In the genomic region with DNA sequence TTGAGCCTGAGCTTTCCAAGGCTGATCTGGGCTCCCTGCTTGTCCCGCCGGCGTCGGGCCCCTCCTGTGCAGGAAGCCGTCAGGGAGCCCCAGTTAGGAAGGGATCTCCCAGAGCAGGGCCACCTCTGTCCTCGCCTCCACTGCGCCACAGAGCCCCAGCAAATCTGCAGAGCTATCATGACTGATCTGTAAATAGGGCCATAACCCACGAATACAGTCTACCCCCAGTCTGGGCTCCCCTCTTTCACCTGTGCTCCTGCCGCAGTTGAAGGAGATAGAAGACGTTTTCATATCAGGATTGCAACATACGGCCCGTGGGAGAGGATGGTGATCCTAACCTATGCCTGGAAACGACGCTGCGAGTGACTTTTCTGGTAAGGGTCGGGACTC, we compare ENCODE assay signal across 11 cellular contexts.
A peak's percentile ranks its signal among the peaks of the same experiment; 100 is the strongest.
DNase-seq lines count a peak whose midpoint lies in the region; ATAC-seq, FAIRE-seq and TF ChIP-seq lines count a peak whose summit lies in the region.
"Had no signal": no experiment of that assay in that cellular context is flagged by ENCODE, and none has a peak within 500 bp of the region (broad histone marks: within the 10 kb centered on the region; RNA-seq: fewer than 3 reads in every experiment).

No MANE protein-coding gene starts in this region.

- intact Hi-C loops in HepG2 (cut with micrococcal nuclease; ENCODE audit: unreplicated experiment): no loop called here

- peak overlapping the region; percentile 72 for H3K4me2 ChIP-seq in HepG2 (ENCODE audit: low read depth, low read length)

- H2AFZ ChIP-seq in HepG2 (ENCODE audit: low read length): no peak overlapping the region

- no peaks in the 10 kb centered on the region for H4K20me1 ChIP-seq in HepG2 (ENCODE audit: insufficient read depth, low read length)

- FAIRE-seq in HepG2 (lab: Jason Lieb, UNC): no peak

- TF ChIP-seq RAD21 in HepG2 (CRISPR knock-in tag; IDR thresholded peaks at IDR 0.05): no peak

- no peak for TF ChIP-seq POLR2A in HepG2 (IDR thresholded peaks at IDR 0.05; ENCODE audit: insufficient read depth in 1 of 2, low read depth in 2 of 2, low read length in 2 of 2)

- in situ Hi-C loops in HepG2 (cut with HindIII; ENCODE audit: extremely low pct_ligation_motif_present, low pct_unique_long_range_greater_than_20kb): no loop called here

- peak overlapping the region; percentile 82 for H3K4me3 Mint-ChIP-seq in activated T-cell treated with anti-CD3 and anti-CD28 coated beads, Interleukin-2, amount 50 U/mL, for 4 hours
- peak overlapping the region; percentile 84 for H3K4me3 Mint-ChIP-seq in activated T-helper 17 cell treated with anti-CD3 and anti-CD28 coated beads, Interleukin-2, amount 50 U/mL, for 72 hours

- WGBS in HepG2 (ENCODE audit: low lambda C conversion rate): 77% methylated on average over 8 of the region's 16 CpGs
- 96% methylated on average over 16 of the region's 16 CpGs for WGBS in thymus

- TF ChIP-seq CTCF in HepG2 (CRISPR knock-in tag; IDR thresholded peaks at IDR 0.05): no peak

- H3K9ac ChIP-seq in HepG2 (ENCODE audit: insufficient read depth, low read depth, low read length): peak overlapping the region; percentile 36; the same call in 1 of the 2 replicates

- H3K4me1 Mint-ChIP-seq in activated T-cell treated with anti-CD3 and anti-CD28 coated beads, Interleukin-2, amount 50 U/mL, for 4 hours (ENCODE audit: low read depth): peaks cover 42% of the 10 kb centered on the region
- peaks cover 17% of the 10 kb centered on the region for H3K4me1 Mint-ChIP-seq in activated T-helper 17 cell treated with anti-CD3 and anti-CD28 coated beads, Interleukin-2, amount 50 U/mL, for 72 hours

- no peaks in the 10 kb centered on the region for H3K27me3 Mint-ChIP-seq in activated T-cell treated with anti-CD3 and anti-CD28 coated beads, Interleukin-2, amount 50 U/mL, for 4 hours (ENCODE audit: low read depth)
- H3K27me3 Mint-ChIP-seq in activated T-helper 17 cell treated with anti-CD3 and anti-CD28 coated beads, Interleukin-2, amount 50 U/mL, for 72 hours: no peaks in the 10 kb centered on the region

- H3K27me3 ChIP-seq in HepG2 (ENCODE audit: control insufficient read depth in 1 of 2, insufficient read depth in 2 of 2, low read length in 2 of 2): peaks cover 1 to 10% of the 10 kb centered on the region in 2 experiments; a peak in 3 of 5 replicates
- no peaks in the 10 kb centered on the region for H3K27me3 ChIP-seq in thymus (ENCODE audit: control insufficient read depth, insufficient read depth)
- H3K27me3 ChIP-seq: MG63 had no signal

- no peak overlapping the region for H3K27ac ChIP-seq in HepG2 (ENCODE audit: extremely low read length, insufficient read depth, low read length)
- peak overlapping the region; percentile 93 for H3K27ac ChIP-seq in thymus (ENCODE audit: low read depth)
- H3K27ac ChIP-seq: SK-N-MC had no signal

- H3K36me3 Mint-ChIP-seq in activated T-cell treated with anti-CD3 and anti-CD28 coated beads, Interleukin-2, amount 50 U/mL, for 4 hours (ENCODE audit: insufficient read depth): peaks cover 20% of the 10 kb centered on the region
- H3K36me3 Mint-ChIP-seq in activated T-helper 17 cell treated with anti-CD3 and anti-CD28 coated beads, Interleukin-2, amount 50 U/mL, for 72 hours (ENCODE audit: low read depth): no peaks in the 10 kb centered on the region

- BruUV-seq in HepG2 (replicated peaks; lab: Mats Ljungman, UMichigan): no TSS peak

- CTCF ChIA-PET in HepG2 (lab: Yijun Ruan, JAX; ENCODE audit: low intra/inter-chr PET ratio, low total read pairs): no interaction called here

- H3K36me3 ChIP-seq in HepG2 (replicated peaks in 1 of 2; ENCODE audit: control insufficient read depth in 1 of 2, insufficient read depth in 2 of 2, low read length in 2 of 2) (no peaks in the 10 kb centered on the region), thymus (ENCODE audit: control insufficient read depth, insufficient read depth) (peaks cover 3% of the 10 kb centered on the region)
- H3K36me3 ChIP-seq: MG63 had no signal

- H3K9me3 ChIP-seq in HepG2 (ENCODE audit: low read length) (no peaks in the 10 kb centered on the region), thymus (ENCODE audit: control insufficient read depth) (peaks cover 1% of the 10 kb centered on the region)
- H3K9me3 ChIP-seq: MG63 had no signal

- POLR2A ChIA-PET in HepG2 (lab: Yijun Ruan, JAX): no interaction called here

- no peak for ATAC-seq in activated T-cell treated with anti-CD3 and anti-CD28 coated beads, Interleukin-2, amount 50 U/mL, for 4 hours
- ATAC-seq in activated T-helper 17 cell treated with anti-CD3 and anti-CD28 coated beads, Interleukin-2, amount 50 U/mL, for 72 hours (replicated peaks): no peak
- ATAC-seq in HepG2 (no peak), GM21528 (IDR thresholded peaks at IDR 0.05; ENCODE audit: low FRiP score, unreplicated experiment) (no peak), GM19463 (IDR thresholded peaks at IDR 0.05; ENCODE audit: unreplicated experiment) (no peak)

- TF ChIP-seq EP300 in HepG2 (IDR thresholded peaks at IDR 0.05; ENCODE audit: low read depth in 2 of 2, low read length in 2 of 2): no peak
- no peak for TF ChIP-seq EP300 in HepG2 (CRISPR knock-in tag; IDR thresholded peaks at IDR 0.05; ENCODE audit: borderline replicate concordance)

- H3K79me2 ChIP-seq in HepG2 (ENCODE audit: insufficient read depth, low read length): no peaks in the 10 kb centered on the region

- peak overlapping the region; percentile 38 to 55 (median 41); a peak in 5 of 6 replicates for H3K4me3 ChIP-seq in HepG2 (replicated peaks in 1 of 3; ENCODE audit: insufficient read depth in 1 of 3, low read depth in 2 of 3, low read length in 3 of 3)
- H3K4me3 ChIP-seq in thymus (ENCODE audit: low read length): peak overlapping the region; percentile 53
- H3K4me3 ChIP-seq: MG63, SK-N-MC had no signal

- H3K4me1 ChIP-seq in HepG2 (ENCODE audit: insufficient read depth, low read length): peaks cover 31% of the 10 kb centered on the region
- peaks cover 11% of the 10 kb centered on the region for H3K4me1 ChIP-seq in thymus (ENCODE audit: control insufficient read depth, insufficient read depth, low read length)

- peak overlapping the region; percentile 90 for H3K27ac Mint-ChIP-seq in activated T-helper 17 cell treated with anti-CD3 and anti-CD28 coated beads, Interleukin-2, amount 50 U/mL, for 72 hours

- DNase-seq in activated T-cell treated with anti-CD3 and anti-CD28 coated beads, Interleukin-2, amount 50 U/mL, for 4 hours: no peak
- DNase-seq in activated T-cell treated with anti-CD3 and anti-CD28 coated beads, Interleukin-2, amount 50 U/mL, for 48 hours: no peak
- DNase-seq in HepG2 (ENCODE audit: low spot score): no peak
- DNase-seq in kidney tubule cell (ENCODE audit: low spot score): no peak
- DNase-seq: posterior cingulate gyrus had no signal

- peaks cover 3% of the 10 kb centered on the region for H3K9me3 Mint-ChIP-seq in activated T-cell treated with anti-CD3 and anti-CD28 coated beads, Interleukin-2, amount 50 U/mL, for 4 hours
- no peaks in the 10 kb centered on the region for H3K9me3 Mint-ChIP-seq in activated T-helper 17 cell treated with anti-CD3 and anti-CD28 coated beads, Interleukin-2, amount 50 U/mL, for 72 hours

TF ChIP-seq in HepG2, 621 proteins besides CTCF, POLR2A, EP300 and RAD21:
- TF ChIP-seq, protein P1, sequence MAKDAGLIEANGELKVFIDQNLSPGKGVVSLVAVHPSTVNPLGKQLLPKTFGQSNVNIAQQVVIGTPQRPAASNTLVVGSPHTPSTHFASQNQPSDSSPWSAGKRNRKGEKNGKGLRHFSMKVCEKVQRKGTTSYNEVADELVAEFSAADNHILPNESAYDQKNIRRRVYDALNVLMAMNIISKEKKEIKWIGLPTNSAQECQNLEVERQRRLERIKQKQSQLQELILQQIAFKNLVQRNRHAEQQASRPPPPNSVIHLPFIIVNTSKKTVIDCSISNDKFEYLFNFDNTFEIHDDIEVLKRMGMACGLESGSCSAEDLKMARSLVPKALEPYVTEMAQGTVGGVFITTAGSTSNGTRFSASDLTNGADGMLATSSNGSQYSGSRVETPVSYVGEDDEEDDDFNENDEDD (CRISPR knock-in tag; IDR thresholded peaks at IDR 0.05; ENCODE audit: borderline replicate concordance): no peak
- 0 out of 2 replicates have a peak, but pooled peaks have one; percentile 31 for TF ChIP-seq CEBPB (IDR thresholded peaks at IDR 0.05; ENCODE audit: borderline replicate concordance, low read depth, low read length)
